In genomic region chr22:50714150-50714549, GRCh38 we compare ENCODE assay signal across 14 cellular contexts. TPM values are rescaled to one million over a fixed set of nuclear protein-coding genes. Genes with fewer than 3 reads are reported as not detected.
"Had no signal": no experiment of that assay in that cellular context is flagged by ENCODE, and none has a peak within 500 bp of the region (broad histone marks: within the 10 kb centered on the region; RNA-seq: fewer than 3 reads in every experiment).

No MANE protein-coding gene starts in this region.

- H3K27me3 ChIP-seq: tibial nerve had no signal

- H3K9me3 ChIP-seq: psoas muscle, SK-N-SH, tibial nerve had no signal

- ATAC-seq: activated T-helper 17 cell treated with anti-CD3 and anti-CD28 coated beads, Interleukin-2, amount 50 U/mL, for 72 hours; T-helper 17 cell had no signal

- H3K4me3 ChIP-seq: psoas muscle, tibial nerve had no signal

- H3K4me1 ChIP-seq: psoas muscle had no signal

- H3K27ac ChIP-seq: psoas muscle had no signal

- FAIRE-seq: TTC549 had no signal

- DNase-seq: activated CD4-positive, alpha-beta T cell treated with anti-CD3 and anti-CD28 coated beads, Interleukin-2, amount 50 U/mL, for 1 hour; activated CD4-positive, CD25-positive, alpha-beta regulatory T cell; activated naive CD4-positive, alpha-beta T cell treated with anti-CD3 and anti-CD28 coated beads, Interleukin-2, amount 10 ng/mL, durations not matched to agents 7 days and 5 days; activated T-cell treated with anti-CD3 and anti-CD28 coated beads for 4 hours; mesendoderm; SK-N-SH; T-helper 17 cell had no signal

RNA-seq across cellular contexts. Expression of gene ACR, which starts 23.9 kb away (rescaled TPM):
- total RNA-seq: activated CD8-positive, alpha-beta memory T cell treated with anti-CD3 and anti-CD28 coated beads for 36 hours; activated T-helper 17 cell treated with anti-CD3 and anti-CD28 coated beads, Interleukin-2, amount 50 U/mL, for 72 hours; cerebellum; frontal cortex; T-helper 17 cell had no signal
